ENCODE assay signal across 1 cellular context in the genomic region with DNA sequence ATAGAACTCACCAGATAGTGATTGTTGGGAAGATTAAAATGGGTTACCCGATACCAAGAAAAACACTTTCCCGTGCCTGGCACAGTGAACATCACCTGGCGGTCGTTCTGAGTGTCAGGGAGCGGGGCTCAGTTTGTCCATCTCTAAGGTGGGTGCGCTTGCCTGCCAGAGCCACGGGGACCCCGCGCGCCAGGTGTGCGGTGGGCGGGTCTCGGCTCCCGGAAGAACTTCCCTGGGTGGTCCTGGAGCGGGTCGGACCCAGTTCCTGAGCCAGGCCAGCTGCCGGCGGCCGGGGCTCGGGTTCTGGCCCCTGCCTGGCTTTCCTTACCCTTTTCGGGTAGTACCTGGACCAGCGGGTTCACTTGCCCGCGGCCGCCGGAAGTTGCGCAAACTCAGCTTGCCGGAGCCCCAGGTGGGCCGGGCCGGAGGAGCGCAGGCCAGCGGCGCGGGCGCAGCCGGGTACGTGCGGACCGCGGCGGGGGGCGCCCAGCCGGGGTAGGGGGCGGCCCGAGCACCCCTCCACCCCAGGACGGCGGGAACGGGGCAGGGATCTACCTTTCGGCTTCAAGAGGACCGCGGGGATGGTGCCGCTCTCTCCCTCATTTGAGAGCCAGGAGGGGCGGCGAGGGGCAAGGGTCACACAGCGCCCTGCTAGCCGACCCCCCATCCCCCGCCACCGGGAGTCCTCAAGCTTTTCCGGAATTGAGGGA.
TF ChIP-seq lines count a peak whose summit lies in the region.

No MANE protein-coding gene starts in this region.

TF ChIP-seq in HepG2, 621 proteins besides CTCF, POLR2A, EP300 and RAD21 (continued from another document and continues in another):
- no peak for TF ChIP-seq TSC22D2 (CRISPR knock-in tag; IDR thresholded peaks at IDR 0.05; ENCODE audit: borderline replicate concordance)
- TF ChIP-seq ZFP62 (CRISPR knock-in tag; IDR thresholded peaks at IDR 0.05), result no peak
- TF ChIP-seq ZHX2 (IDR thresholded peaks at IDR 0.05; ENCODE audit: low read depth), result 0 out of 2 replicates have a peak, but pooled peaks have one; percentile 41
- no peak for TF ChIP-seq ZHX2 (CRISPR knock-in tag; IDR thresholded peaks at IDR 0.05; ENCODE audit: borderline replicate concordance)
- no peak for TF ChIP-seq HNRNPUL1 (IDR thresholded peaks at IDR 0.05; ENCODE audit: low read depth, low read length)
- no peak for TF ChIP-seq GTF2F1 (IDR thresholded peaks at IDR 0.05; ENCODE audit: low read length)
- TF ChIP-seq RORA (CRISPR knock-in tag; IDR thresholded peaks at IDR 0.05), result no peak
- TF ChIP-seq HMGA1 (CRISPR knock-in tag; conservative IDR thresholded peaks at IDR 0.05), result no peak
- 0 out of 2 replicates have a peak, but pooled peaks have one; percentile 52 for TF ChIP-seq ZNF205 (CRISPR knock-in tag; IDR thresholded peaks at IDR 0.05)
- no peak for TF ChIP-seq U2AF1 (optimal IDR thresholded peaks at IDR 0.05; ENCODE audit: low read depth, low read length)
- no peak for TF ChIP-seq CC2D1A (CRISPR knock-in tag; IDR thresholded peaks at IDR 0.05)
- no peak for TF ChIP-seq ZBTB39 (CRISPR knock-in tag; IDR thresholded peaks at IDR 0.05)
- TF ChIP-seq, protein P1, sequence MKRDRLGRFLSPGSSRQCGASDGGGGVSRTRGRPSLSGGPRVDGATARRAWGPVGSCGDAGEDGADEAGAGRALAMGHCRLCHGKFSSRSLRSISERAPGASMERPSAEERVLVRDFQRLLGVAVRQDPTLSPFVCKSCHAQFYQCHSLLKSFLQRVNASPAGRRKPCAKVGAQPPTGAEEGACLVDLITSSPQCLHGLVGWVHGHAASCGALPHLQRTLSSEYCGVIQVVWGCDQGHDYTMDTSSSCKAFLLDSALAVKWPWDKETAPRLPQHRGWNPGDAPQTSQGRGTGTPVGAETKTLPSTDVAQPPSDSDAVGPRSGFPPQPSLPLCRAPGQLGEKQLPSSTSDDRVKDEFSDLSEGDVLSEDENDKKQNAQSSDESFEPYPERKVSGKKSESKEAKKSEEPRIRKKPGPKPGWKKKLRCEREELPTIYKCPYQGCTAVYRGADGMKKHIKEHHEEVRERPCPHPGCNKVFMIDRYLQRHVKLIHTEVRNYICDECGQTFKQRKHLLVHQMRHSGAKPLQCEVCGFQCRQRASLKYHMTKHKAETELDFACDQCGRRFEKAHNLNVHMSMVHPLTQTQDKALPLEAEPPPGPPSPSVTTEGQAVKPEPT (CRISPR knock-in tag; IDR thresholded peaks at IDR 0.05; ENCODE audit: low read depth), result no peak; the same call in 1 of the 2 replicates
- TF ChIP-seq, protein P2, sequence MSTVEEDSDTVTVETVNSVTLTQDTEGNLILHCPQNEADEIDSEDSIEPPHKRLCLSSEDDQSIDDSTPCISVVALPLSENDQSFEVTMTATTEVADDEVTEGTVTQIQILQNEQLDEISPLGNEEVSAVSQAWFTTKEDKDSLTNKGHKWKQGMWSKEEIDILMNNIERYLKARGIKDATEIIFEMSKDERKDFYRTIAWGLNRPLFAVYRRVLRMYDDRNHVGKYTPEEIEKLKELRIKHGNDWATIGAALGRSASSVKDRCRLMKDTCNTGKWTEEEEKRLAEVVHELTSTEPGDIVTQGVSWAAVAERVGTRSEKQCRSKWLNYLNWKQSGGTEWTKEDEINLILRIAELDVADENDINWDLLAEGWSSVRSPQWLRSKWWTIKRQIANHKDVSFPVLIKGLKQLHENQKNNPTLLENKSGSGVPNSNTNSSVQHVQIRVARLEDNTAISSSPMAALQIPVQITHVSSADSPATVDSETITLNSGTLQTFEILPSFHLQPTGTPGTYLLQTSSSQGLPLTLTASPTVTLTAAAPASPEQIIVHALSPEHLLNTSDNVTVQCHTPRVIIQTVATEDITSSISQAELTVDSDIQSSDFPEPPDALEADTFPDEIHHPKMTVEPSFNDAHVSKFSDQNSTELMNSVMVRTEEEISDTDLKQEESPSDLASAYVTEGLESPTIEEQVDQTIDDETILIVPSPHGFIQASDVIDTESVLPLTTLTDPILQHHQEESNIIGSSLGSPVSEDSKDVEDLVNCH (CRISPR knock-in tag; IDR thresholded peaks at IDR 0.05), result no peak
- no peak for TF ChIP-seq DBP (CRISPR knock-in tag; IDR thresholded peaks at IDR 0.05; ENCODE audit: not compliant biosample characterization)
- TF ChIP-seq RARG (CRISPR knock-in tag; IDR thresholded peaks at IDR 0.05; ENCODE audit: low read depth), result no peak
- TF ChIP-seq POLR2G (IDR thresholded peaks at IDR 0.05; ENCODE audit: low read depth, low read length), result 0 out of 2 replicates have a peak, but pooled peaks have one; percentile 30
- no peak for TF ChIP-seq ZNF883 (CRISPR knock-in tag; IDR thresholded peaks at IDR 0.05; ENCODE audit: not compliant biosample characterization)
- no peak for TF ChIP-seq SP140L (CRISPR knock-in tag; IDR thresholded peaks at IDR 0.05; ENCODE audit: borderline replicate concordance)
- no peak for TF ChIP-seq FOXP1 (IDR thresholded peaks at IDR 0.05)
- TF ChIP-seq FOXP1 (CRISPR knock-in tag; IDR thresholded peaks at IDR 0.05), result no peak
- no peak for TF ChIP-seq PCBP2 (optimal IDR thresholded peaks at IDR 0.05; ENCODE audit: low read depth, low read length, poor library complexity, severe bottlenecking)
- TF ChIP-seq ZSCAN30 (CRISPR knock-in tag; IDR thresholded peaks at IDR 0.05), result no peak
- no peak for TF ChIP-seq FOXK1 (CRISPR knock-in tag; IDR thresholded peaks at IDR 0.05; ENCODE audit: borderline replicate concordance, low read depth)
- TF ChIP-seq GTF3A (CRISPR knock-in tag; conservative IDR thresholded peaks at IDR 0.05), result no peak
- no peak for TF ChIP-seq ZNF672 (CRISPR knock-in tag; IDR thresholded peaks at IDR 0.05)
- TF ChIP-seq KAT7 (CRISPR knock-in tag; IDR thresholded peaks at IDR 0.05; ENCODE audit: borderline replicate concordance), result 0 out of 2 replicates have a peak, but pooled peaks have one; percentile 41
- no peak for TF ChIP-seq FOXO4 (CRISPR knock-in tag; conservative IDR thresholded peaks at IDR 0.05)
- no peak for TF ChIP-seq ZKSCAN5 (CRISPR knock-in tag; IDR thresholded peaks at IDR 0.05)
- no peak for TF ChIP-seq NR2F2 (IDR thresholded peaks at IDR 0.05; ENCODE audit: borderline replicate concordance, low read depth)
- TF ChIP-seq ZNF782 (CRISPR knock-in tag; IDR thresholded peaks at IDR 0.05; ENCODE audit: borderline replicate concordance), result no peak
- TF ChIP-seq PPARG (CRISPR knock-in tag; conservative IDR thresholded peaks at IDR 0.05), result no peak
- TF ChIP-seq ZSCAN5A (CRISPR knock-in tag; IDR thresholded peaks at IDR 0.05; ENCODE audit: borderline replicate concordance), result no peak
- no peak for TF ChIP-seq ZNF615 (CRISPR knock-in tag; IDR thresholded peaks at IDR 0.05; ENCODE audit: borderline replicate concordance)
- TF ChIP-seq, protein P3, sequence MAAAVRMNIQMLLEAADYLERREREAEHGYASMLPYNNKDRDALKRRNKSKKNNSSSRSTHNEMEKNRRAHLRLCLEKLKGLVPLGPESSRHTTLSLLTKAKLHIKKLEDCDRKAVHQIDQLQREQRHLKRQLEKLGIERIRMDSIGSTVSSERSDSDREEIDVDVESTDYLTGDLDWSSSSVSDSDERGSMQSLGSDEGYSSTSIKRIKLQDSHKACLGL (CRISPR knock-in tag; IDR thresholded peaks at IDR 0.05), result peak; percentile 58; the same call in 1 of the 2 replicates
- TF ChIP-seq MAZ (IDR thresholded peaks at IDR 0.05; ENCODE audit: borderline replicate concordance, low read depth, low read length), result no peak
- TF ChIP-seq MAZ (CRISPR knock-in tag; IDR thresholded peaks at IDR 0.05; ENCODE audit: low read depth), result peak; percentile 66; the same call in 1 of the 2 replicates
- TF ChIP-seq SMYD3 (CRISPR knock-in tag; IDR thresholded peaks at IDR 0.05), result no peak
- no peak for TF ChIP-seq JUNB (CRISPR knock-in tag; IDR thresholded peaks at IDR 0.05; ENCODE audit: borderline replicate concordance)
- TF ChIP-seq PHF21A (CRISPR knock-in tag; IDR thresholded peaks at IDR 0.05), result no peak
- no peak for TF ChIP-seq SIN3B (IDR thresholded peaks at IDR 0.05; ENCODE audit: low read length)
- TF ChIP-seq SETDB1 (CRISPR knock-in tag; IDR thresholded peaks at IDR 0.05; ENCODE audit: borderline replicate concordance), result no peak
- peak; percentile 44; the same call in 1 of the 2 replicates for TF ChIP-seq ZSCAN12 (CRISPR knock-in tag; IDR thresholded peaks at IDR 0.05)
- no peak for TF ChIP-seq ZNF143 (CRISPR knock-in tag; IDR thresholded peaks at IDR 0.05)
- peak; percentile 14; the same call in 1 of the 2 replicates for TF ChIP-seq ZNF768 (CRISPR knock-in tag; IDR thresholded peaks at IDR 0.05)
- no peak for TF ChIP-seq TBX2 (CRISPR knock-in tag; IDR thresholded peaks at IDR 0.05; ENCODE audit: borderline replicate concordance)
- TF ChIP-seq TBP (CRISPR knock-in tag; IDR thresholded peaks at IDR 0.05), result 0 out of 2 replicates have a peak, but pooled peaks have one; percentile 62
- TF ChIP-seq ZNF282 (IDR thresholded peaks at IDR 0.05; ENCODE audit: partially characterized antibody), result no peak
- TF ChIP-seq ATM (IDR thresholded peaks at IDR 0.05; ENCODE audit: borderline replicate concordance), result no peak
